11 cellular contexts compared by ENCODE assay signal in the genomic region with DNA sequence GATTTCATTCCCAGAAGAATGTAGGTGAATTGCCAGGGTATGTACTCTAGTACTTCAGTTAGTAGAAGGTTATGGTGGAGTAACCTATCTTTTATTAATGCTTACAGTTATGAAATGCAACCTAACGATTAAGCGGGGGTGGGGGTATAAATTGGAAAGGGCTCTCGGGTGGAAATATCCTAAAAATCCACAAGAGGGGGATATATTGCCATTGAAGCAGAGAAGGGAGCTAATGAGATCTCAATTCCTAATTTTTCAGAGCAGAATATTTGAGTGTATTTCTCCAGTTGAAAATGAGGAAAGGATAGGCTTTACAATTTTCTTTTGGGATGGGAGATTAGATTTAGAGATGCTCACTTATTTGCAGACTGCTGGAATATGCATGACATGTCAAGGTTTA.
A peak's percentile ranks its signal among the peaks of the same experiment; 100 is the strongest.
DNase-seq lines count a peak whose midpoint lies in the region; ATAC-seq and TF ChIP-seq lines count a peak whose summit lies in the region.
"Had no signal": no experiment of that assay in that cellular context is flagged by ENCODE, and none has a peak within 500 bp of the region (broad histone marks: within the 10 kb centered on the region; RNA-seq: fewer than 3 reads in every experiment).

No MANE protein-coding gene starts in this region.

- H3K56ac ChIP-seq in IMR-90 (ENCODE audit: extremely low read depth, insufficient read depth, low read length): no peak overlapping the region

- no peak for DNase-seq in BE2C
- DNase-seq in IMR-90: peak; percentile 4
- no peak for DNase-seq in left lung
- no peak for DNase-seq in stimulated activated CD4-positive, alpha-beta T cell treated with anti-CD3 and anti-CD28 coated beads, Interleukin-1b, Interleukin-23, amount 100 ng/mL, for 48 hours
- no peak for DNase-seq in DMS153 (lab: John Stamatoyannopoulos, UW)
- DNase-seq in T-helper 1 cell: no peak
- DNase-seq: SHP77; stimulated activated CD4-positive, alpha-beta T cell treated with anti-CD3 and anti-CD28 coated beads, Interleukin-4, amount 100 ng/mL, for 1 hour had no signal

- no TSS peak for BruUV-seq in IMR-90 (replicated peaks; lab: Mats Ljungman, UMichigan)

- in situ Hi-C loops in IMR-90 (cut with MboI; ENCODE audit: low sequenced_read_pairs): no loop called here

- no peak overlapping the region for H3K23ac ChIP-seq in IMR-90 (ENCODE audit: low read depth, low read length)

- no peaks in the 10 kb centered on the region for H3K9me3 ChIP-seq in BE2C
- no peaks in the 10 kb centered on the region for H3K9me3 ChIP-seq in IMR-90 (ENCODE audit: control insufficient read depth, insufficient read depth, low read length)
- no peaks in the 10 kb centered on the region for H3K9me3 ChIP-seq in left lung

- H2AFZ ChIP-seq in IMR-90 (replicated peaks; ENCODE audit: low read length, poor library complexity): no peak overlapping the region

- TF ChIP-seq RAD21 in IMR-90 (IDR thresholded peaks at IDR 0.05; ENCODE audit: low read length): peak; percentile 34; the same call in 1 of the 2 replicates

- H2BK15ac ChIP-seq in IMR-90 (ENCODE audit: low read depth, low read length): no peak overlapping the region

- H3K4me2 ChIP-seq in IMR-90 (ENCODE audit: low read depth, low read length): no peak overlapping the region

- H2BK120ac ChIP-seq in IMR-90 (ENCODE audit: low read depth, low read length): no peak overlapping the region

- H4K5ac ChIP-seq in IMR-90 (ENCODE audit: low read depth, low read length): no peak overlapping the region

- ATAC-seq in IMR-90 (ENCODE audit: low read depth): peak; percentile 40; the same call in 1 of the 2 replicates
- ATAC-seq in left lung: peak; percentile 44
- no peak for ATAC-seq in GM18873 (IDR thresholded peaks at IDR 0.05; ENCODE audit: low FRiP score, unreplicated experiment)

- no CpG with 5 or more reads among the region's 3 CpGs for WGBS in IMR-90 (ENCODE audit: extremely low coverage in 2 of 2, insufficient read length in 1 of 2), 2 experiments

- intact Hi-C loops in IMR-90 (cut with micrococcal nuclease) (no loop called here), left lung (cut with DNase I) (no loop called here)

- H3K79me1 ChIP-seq in IMR-90 (ENCODE audit: low read depth in 1 of 2, low read length in 2 of 2): no peaks in the 10 kb centered on the region

- no peak for TF ChIP-seq POLR2A in IMR-90 (IDR thresholded peaks at IDR 0.05; ENCODE audit: low read depth, low read length)

- no peak overlapping the region for H3K18ac ChIP-seq in IMR-90 (ENCODE audit: low read depth, low read length)

- no peak overlapping the region for H3K4ac ChIP-seq in IMR-90 (ENCODE audit: low read depth, low read length)

- no peak overlapping the region for H2BK20ac ChIP-seq in IMR-90 (ENCODE audit: low read depth, low read length)

- H3K27ac ChIP-seq in IMR-90 (ENCODE audit: insufficient read depth, low read length) (no peak overlapping the region), VCaP (no peak overlapping the region), left lung (no peak overlapping the region)

- no peaks in the 10 kb centered on the region for H3K9me1 ChIP-seq in IMR-90 (ENCODE audit: insufficient read depth, low read length)

- TF ChIP-seq CTCF in BE2C (IDR thresholded peaks at IDR 0.05; ENCODE audit: low read depth, low read length) (peak; percentile 67), IMR-90 (conservative IDR thresholded peaks at IDR 0.05; ENCODE audit: low read depth, low read length) (0 out of 2 replicates have a peak, but pooled peaks have one; percentile 25), VCaP (conservative IDR thresholded peaks at IDR 0.05) (peak; percentile 72), left lung (IDR thresholded peaks at IDR 0.05) (peak in 1 of 2 donors; percentile 23)

- no peaks in the 10 kb centered on the region for H4K20me1 ChIP-seq in IMR-90 (ENCODE audit: insufficient read depth, low read length)

- H3K27me3 ChIP-seq in BE2C (no peaks in the 10 kb centered on the region), IMR-90 (ENCODE audit: control insufficient read depth, insufficient read depth, low read length) (no peaks in the 10 kb centered on the region), left lung (no peaks in the 10 kb centered on the region)

- H3K4me3 ChIP-seq in BE2C (ENCODE audit: low read depth, low read length): no peak overlapping the region
- no peak overlapping the region for H3K4me3 ChIP-seq in IMR-90 (ENCODE audit: insufficient read depth, low read depth, low read length)
- H3K4me3 ChIP-seq in left lung: no peak overlapping the region
- H3K4me3 ChIP-seq: lung had no signal

- no peak overlapping the region for H4K8ac ChIP-seq in IMR-90 (ENCODE audit: low read depth in 2 of 2, low read length in 2 of 2)

- H2AK5ac ChIP-seq in IMR-90 (ENCODE audit: low read depth, low read length): no peak overlapping the region

- no peak overlapping the region for H4K91ac ChIP-seq in IMR-90 (ENCODE audit: insufficient read depth, low read depth, low read length)

- dilution Hi-C loops in IMR-90 (cut with HindIII; ENCODE audit: low sequenced_read_pairs, unreplicated experiment): no loop called here

- POLR2A ChIA-PET in IMR-90 (lab: Charles Lee; ENCODE audit: unreplicated experiment): no interaction called here

- H3K4me1 ChIP-seq in BE2C (no peaks in the 10 kb centered on the region), IMR-90 (ENCODE audit: control insufficient read depth, insufficient read depth, low read length) (no peaks in the 10 kb centered on the region), left lung (no peaks in the 10 kb centered on the region)

- no peak overlapping the region for H2AK9ac ChIP-seq in IMR-90 (replicated peaks; ENCODE audit: low read depth, low read length, poor library complexity)

- no peak overlapping the region for H2BK5ac ChIP-seq in IMR-90 (ENCODE audit: low read depth, low read length, poor library complexity, severe bottlenecking)

- H3K14ac ChIP-seq in IMR-90 (replicated peaks; ENCODE audit: low read depth, low read length): no peak overlapping the region

- CTCF ChIA-PET in IMR-90 (lab: Yijun Ruan, JAX): no interaction called here

- no peak overlapping the region for H3K9ac ChIP-seq in IMR-90 (ENCODE audit: low read depth, low read length)

- H3K36me3 ChIP-seq in BE2C (no peaks in the 10 kb centered on the region), IMR-90 (ENCODE audit: control insufficient read depth, insufficient read depth, low read length) (no peaks in the 10 kb centered on the region), left lung (no peaks in the 10 kb centered on the region)

TF ChIP-seq in IMR-90, 13 proteins besides CTCF, POLR2A, EP300 and RAD21:
- no peak for TF ChIP-seq MXI1 (IDR thresholded peaks at IDR 0.05; ENCODE audit: borderline replicate concordance, low read depth, low read length)
- no peak for TF ChIP-seq RCOR1 (IDR thresholded peaks at IDR 0.05; ENCODE audit: insufficient replicate concordance, low read length)
- no peak for TF ChIP-seq MAZ (IDR thresholded peaks at IDR 0.05; ENCODE audit: borderline replicate concordance, low read depth, low read length)
- no peak for TF ChIP-seq FOS (IDR thresholded peaks at IDR 0.05; ENCODE audit: low read depth, low read length)
